20 cellular contexts compared by ENCODE assay signal in genomic region chr7:142112086-142112485, GRCh38. TPM values are rescaled to one million over a fixed set of nuclear protein-coding genes. Genes with fewer than 3 reads are reported as not detected.
"Had no signal": no experiment of that assay in that cellular context is flagged by ENCODE, and none has a peak within 500 bp of the region (broad histone marks: within the 10 kb centered on the region; RNA-seq: fewer than 3 reads in every experiment).

No MANE protein-coding gene starts in this region.

- H3K4me3 ChIP-seq: heart right ventricle, neural progenitor cell, ovary, thoracic aorta had no signal

- H3K27ac ChIP-seq: epithelial cell of prostate, heart right ventricle, neural progenitor cell, ovary, thoracic aorta had no signal

- DNase-seq: activated CD4-positive, alpha-beta T cell treated with anti-CD3 and anti-CD28 coated beads, Interleukin-2, amount 10 ng/mL, durations not matched to agents 24 days and 14 days; activated CD4-positive, CD25-positive, alpha-beta regulatory T cell; activated gamma-delta T cell treated with Interleukin-2 at 50 U/mL for 16 hours; amygdala; central memory CD4-positive, alpha-beta T cell; cortex of kidney; effector memory CD4-positive, alpha-beta T cell; foreskin melanocyte; heart right ventricle; kidney glomerular epithelial cell; mesenchymal stem cell; ovary; stimulated activated CD4-positive, alpha-beta T cell treated with anti-CD3 and anti-CD28 coated beads, Interleukin-12 subunit alpha, Interleukin-12 subunit beta, amount 100 ng/mL, for 4 hours; stimulated activated CD4-positive, alpha-beta T cell treated with anti-CD3 and anti-CD28 coated beads, Interleukin-2, amount 100 ng/mL, for 24 hours had no signal

- H3K4me1 ChIP-seq: heart right ventricle, neural progenitor cell had no signal

- ATAC-seq: heart right ventricle; stimulated activated effector memory CD8-positive, alpha-beta T cell treated with anti-CD3 and anti-CD28 coated beads, Interleukin-12 subunit alpha, Interleukin-12 subunit beta, amount 100 ng/mL, for 72 hours had no signal

- H3K36me3 ChIP-seq: heart right ventricle, neural progenitor cell, ovary, thoracic aorta had no signal

- H3K27me3 ChIP-seq: neural progenitor cell, ovary had no signal

- H3K9ac ChIP-seq: neural progenitor cell had no signal

- H3K9me3 ChIP-seq: heart right ventricle, ovary, thoracic aorta had no signal

RNA-seq across cellular contexts. Expression of gene MGAM2, which starts 0.6 kb away (rescaled TPM):
- total RNA-seq: activated CD4-positive, alpha-beta T cell treated with anti-CD3 and anti-CD28 coated beads, Interleukin-2, amount 10 ng/mL, durations not matched to agents 24 days and 14 days; fibroblast of lung; T-helper 2 cell treated with Interferon-gamma antibody and Interleukin-4, amounts not matched to agents 100 ng/mL and 5 ng/mL, for 36 hours had no signal
- polyA plus RNA-seq: fibroblast of lung, heart right ventricle had no signal
